In the genomic region with DNA sequence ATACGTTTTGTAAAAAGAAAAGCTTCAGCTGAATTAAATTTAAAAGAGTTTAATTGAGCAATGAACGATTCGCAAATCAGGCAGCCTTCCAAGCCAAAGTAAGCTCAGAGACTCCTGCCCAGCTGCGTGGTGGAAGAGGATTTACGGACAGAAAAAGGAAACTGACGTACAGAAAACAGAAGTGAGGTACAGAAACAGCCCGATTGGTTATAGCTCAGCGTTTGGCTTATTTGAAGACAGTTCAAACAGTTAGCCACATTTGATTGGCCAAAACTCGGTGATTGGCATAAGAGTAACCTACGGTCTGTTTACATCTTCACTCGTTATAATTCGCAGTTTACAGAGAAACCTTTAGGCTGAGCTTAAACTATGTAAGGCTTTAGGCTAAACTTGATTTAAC, we compare ENCODE assay signal across 25 cellular contexts. TPM values are rescaled to one million over a fixed set of nuclear protein-coding genes. Genes with fewer than 3 reads are reported as not detected.
A peak's percentile ranks its signal among the peaks of the same experiment; 100 is the strongest.
DNase-seq lines count a peak whose midpoint lies in the region; ATAC-seq, FAIRE-seq and TF ChIP-seq lines count a peak whose summit lies in the region.
"Had no signal": no experiment of that assay in that cellular context is flagged by ENCODE, and none has a peak within 500 bp of the region (broad histone marks: within the 10 kb centered on the region; RNA-seq: fewer than 3 reads in every experiment).

No MANE protein-coding gene starts in this region.

- peak overlapping the region; percentile 47 for H3K4me2 ChIP-seq in K562 (ENCODE audit: insufficient read depth, low read length)
- H3K4me2 ChIP-seq: BLaER1, PC-9 had no signal

- peak overlapping the region; percentile 32 to 33; a peak in 3 of 4 replicates for H3K9ac ChIP-seq in K562 (ENCODE audit: insufficient read depth in 1 of 2, low read depth in 2 of 2, low read length in 2 of 2)
- H3K9ac ChIP-seq: BLaER1 had no signal

- in situ Hi-C loops in K562 (cut with MboI) = no loop called here

- no TSS peak for BruUV-seq in K562 (replicated peaks; lab: Mats Ljungman, UMichigan)

- peak overlapping the region; percentile 54 for H3K27ac ChIP-seq in K562 (ENCODE audit: extremely low read depth, low read depth, low read length)
- H3K27ac ChIP-seq in vagina = no peak overlapping the region
- H3K27ac ChIP-seq: BLaER1, neutrophil, PC-9, spleen had no signal

- TF ChIP-seq EP300 in K562 (IDR thresholded peaks at IDR 0.05; ENCODE audit: low read length) = no peak

- DNase-seq in activated CD4-positive, alpha-beta T cell treated with anti-CD3 and anti-CD28 coated beads, Interleukin-2, amount 10 ng/mL, durations not matched to agents 24 days and 14 days = peak; percentile 3
- no peak for DNase-seq in activated CD4-positive, alpha-beta T cell treated with anti-CD3 and anti-CD28 coated beads, Interleukin-2, amount 50 U/mL, for 4 hours
- peak; percentile 55 for DNase-seq in OCI-M2 (lab: John Stamatoyannopoulos, UW; ENCODE audit: unreplicated experiment)
- peak in 2 of 4 experiments; percentile 37 to 78 for DNase-seq in K562 (ENCODE audit: extremely low read depth in 1 of 4, low spot score in 3 of 4)
- DNase-seq in superior temporal gyrus (ENCODE audit: extremely low spot score) = peak; percentile 34
- DNase-seq in DMS153 (lab: John Stamatoyannopoulos, UW) = no peak
- DNase-seq in vagina (ENCODE audit: extremely low spot score in 2 of 2) = no peak
- DNase-seq: 8988T; activated naive CD4-positive, alpha-beta T cell treated with anti-CD3 and anti-CD28 coated beads for 36 hours; Calu3; effector CD4-positive, alpha-beta T cell; head of caudate nucleus; NCI-H1930; PC-9; spleen; stimulated activated CD4-positive, alpha-beta T cell treated with anti-CD3 and anti-CD28 coated beads, Interleukin-4, amount 100 ng/mL, for 4 hours had no signal

- no peaks in the 10 kb centered on the region for H3K79me2 ChIP-seq in K562 (ENCODE audit: control insufficient read depth, insufficient read depth, low read length)

- no peaks in the 10 kb centered on the region for H3K9me3 Mint-ChIP-seq in activated CD4-positive, alpha-beta T cell treated with anti-CD3 and anti-CD28 coated beads, Interleukin-2, amount 10 ng/mL, durations not matched to agents 24 days and 14 days
- H3K9me3 Mint-ChIP-seq: activated naive CD4-positive, alpha-beta T cell treated with anti-CD3 and anti-CD28 coated beads for 36 hours had no signal

- POLR2A ChIA-PET in K562 (lab: Yijun Ruan, JAX) = interaction anchor here (0.6 to 1.7 kb wide), 9 partner anchors 10 to 1028 kb away, joined by 3 to 6 read pairs (median 3); no protein-coding TSS in a partner anchor

- H4K20me1 ChIP-seq in K562 (replicated peaks; ENCODE audit: control insufficient read depth, insufficient read depth, low read length) = no peaks in the 10 kb centered on the region
- H4K20me1 ChIP-seq: BLaER1 had no signal

- no peaks in the 10 kb centered on the region for H3K9me3 ChIP-seq in K562 (replicated peaks; ENCODE audit: control insufficient read depth, insufficient read depth, low read depth, low read length)
- no peaks in the 10 kb centered on the region for H3K9me3 ChIP-seq in vagina
- H3K9me3 ChIP-seq: BLaER1, HAP-1, neutrophil, spleen had no signal

- H3K27me3 Mint-ChIP-seq in activated CD4-positive, alpha-beta T cell treated with anti-CD3 and anti-CD28 coated beads, Interleukin-2, amount 10 ng/mL, durations not matched to agents 24 days and 14 days = peaks cover 27% of the 10 kb centered on the region

- FAIRE-seq in K562 (lab: Jason Lieb, UNC) = no peak
- FAIRE-seq: astrocyte had no signal

- no peak overlapping the region for H3K4me3 Mint-ChIP-seq in activated CD4-positive, alpha-beta T cell treated with anti-CD3 and anti-CD28 coated beads, Interleukin-2, amount 10 ng/mL, durations not matched to agents 24 days and 14 days
- H3K4me3 Mint-ChIP-seq: activated naive CD4-positive, alpha-beta T cell treated with anti-CD3 and anti-CD28 coated beads for 36 hours had no signal

- H2AFZ ChIP-seq in K562 (ENCODE audit: low read depth, low read length) = peak overlapping the region; percentile 20
- H2AFZ ChIP-seq: PC-9 had no signal

- ATAC-seq in K562 = peak; percentile 74
- no peak for ATAC-seq in GM19455 (IDR thresholded peaks at IDR 0.05; ENCODE audit: unreplicated experiment)
- ATAC-seq: esophagus mucosa had no signal

- no peaks in the 10 kb centered on the region for H3K4me1 Mint-ChIP-seq in activated CD4-positive, alpha-beta T cell treated with anti-CD3 and anti-CD28 coated beads, Interleukin-2, amount 10 ng/mL, durations not matched to agents 24 days and 14 days

- H3K4me1 ChIP-seq in K562 (replicated peaks in 1 of 2; ENCODE audit: control insufficient read depth in 2 of 2, insufficient read depth in 2 of 2, low read length in 2 of 2) (peaks cover 5 to 12% of the 10 kb centered on the region in 2 experiments; a peak in 3 of 5 replicates), vagina (no peaks in the 10 kb centered on the region)
- H3K4me1 ChIP-seq: HAP-1, spleen had no signal

- no peaks in the 10 kb centered on the region for H3K36me3 Mint-ChIP-seq in activated CD4-positive, alpha-beta T cell treated with anti-CD3 and anti-CD28 coated beads, Interleukin-2, amount 10 ng/mL, durations not matched to agents 24 days and 14 days (ENCODE audit: low read depth)

- TF ChIP-seq RAD21 in K562 (CRISPR knock-in tag; conservative IDR thresholded peaks at IDR 0.05 in 1 of 2, IDR thresholded peaks at IDR 0.05 in 1 of 2) = no peak

- no peak overlapping the region; the same call in 1 of the 2 replicates for H3K4me3 ChIP-seq in K562
- no peak overlapping the region for H3K4me3 ChIP-seq in vagina
- H3K4me3 ChIP-seq: BLaER1, HAP-1, PC-9, spleen had no signal

- H3K9me1 ChIP-seq in K562 (ENCODE audit: control insufficient read depth, insufficient read depth, low read length) = no peaks in the 10 kb centered on the region

- CTCF ChIA-PET in K562 (lab: Yijun Ruan, JAX; ENCODE audit: low intra/inter-chr PET ratio) = no interaction called here

- intact Hi-C loops in activated CD4-positive, alpha-beta T cell treated with anti-CD3 and anti-CD28 coated beads, Interleukin-2, amount 10 ng/mL, durations not matched to agents 24 days and 14 days (cut with micrococcal nuclease) = no loop called here
- intact Hi-C loops in K562 (cut with micrococcal nuclease) (loop anchor here (2.0 kb wide), 1 partner anchor 41 kb away; no protein-coding TSS in a partner anchor), vagina (cut with DNase I) (no loop called here)

- H3K27me3 ChIP-seq in K562 (ENCODE audit: control insufficient read depth in 2 of 2, insufficient read depth in 2 of 2, low read length in 2 of 2) = no peaks in the 10 kb centered on the region
- H3K27me3 ChIP-seq in vagina = no peaks in the 10 kb centered on the region
- H3K27me3 ChIP-seq: BLaER1, neutrophil, spleen had no signal

- WGBS in K562 (ENCODE audit: insufficient coverage, low coverage, missing lambda C conversion rate) = 10% methylated on average over 12 of the region's 12 CpGs

- no peak overlapping the region for H3K27ac Mint-ChIP-seq in activated CD4-positive, alpha-beta T cell treated with anti-CD3 and anti-CD28 coated beads, Interleukin-2, amount 10 ng/mL, durations not matched to agents 24 days and 14 days
- H3K27ac Mint-ChIP-seq: activated naive CD4-positive, alpha-beta T cell treated with anti-CD3 and anti-CD28 coated beads for 36 hours had no signal

- peaks cover 10% of the 10 kb centered on the region; the same call in 2 of the 3 replicates for H3K36me3 ChIP-seq in K562 (ENCODE audit: control insufficient read depth, insufficient read depth, low read length)
- no peaks in the 10 kb centered on the region for H3K36me3 ChIP-seq in vagina
- H3K36me3 ChIP-seq: BLaER1, HAP-1, neutrophil, spleen had no signal

- TF ChIP-seq POLR2A in K562 (conservative IDR thresholded peaks at IDR 0.05) = no peak
- no peak for TF ChIP-seq POLR2A in vagina (IDR thresholded peaks at IDR 0.05)

- no peak for TF ChIP-seq CTCF in K562 (IDR thresholded peaks at IDR 0.05 in 2 of 3, conservative IDR thresholded peaks at IDR 0.05 in 1 of 3; ENCODE audit: insufficient read depth in 2 of 3, low read depth in 1 of 3, low read length in 3 of 3)
- TF ChIP-seq CTCF in vagina (IDR thresholded peaks at IDR 0.05) = no peak

TF ChIP-seq in K562, 482 proteins besides CTCF, POLR2A, EP300 and RAD21 (continues in another document):
- TF ChIP-seq HDAC1 (IDR thresholded peaks at IDR 0.05) (no peak), LARP7 (IDR thresholded peaks at IDR 0.05) (no peak), ZNF212 (CRISPR knock-in tag; IDR thresholded peaks at IDR 0.05) (no peak), NR2C2 (CRISPR knock-in tag; IDR thresholded peaks at IDR 0.05) (no peak), NR2C2 (tag; IDR thresholded peaks at IDR 0.05) (peak; percentile 25; the same call in 1 of the 2 replicates)
- TF ChIP-seq, protein P1, sequence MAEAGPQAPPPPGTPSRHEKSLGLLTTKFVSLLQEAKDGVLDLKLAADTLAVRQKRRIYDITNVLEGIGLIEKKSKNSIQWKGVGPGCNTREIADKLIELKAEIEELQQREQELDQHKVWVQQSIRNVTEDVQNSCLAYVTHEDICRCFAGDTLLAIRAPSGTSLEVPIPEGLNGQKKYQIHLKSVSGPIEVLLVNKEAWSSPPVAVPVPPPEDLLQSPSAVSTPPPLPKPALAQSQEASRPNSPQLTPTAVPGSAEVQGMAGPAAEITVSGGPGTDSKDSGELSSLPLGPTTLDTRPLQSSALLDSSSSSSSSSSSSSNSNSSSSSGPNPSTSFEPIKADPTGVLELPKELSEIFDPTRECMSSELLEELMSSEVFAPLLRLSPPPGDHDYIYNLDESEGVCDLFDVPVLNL (CRISPR knock-in tag; IDR thresholded peaks at IDR 0.05; ENCODE audit: low read depth) = no peak

RNA-seq across cellular contexts. Expression of a gene that starts 46.9 kb away (rescaled TPM):
- total RNA-seq in activated CD4-positive, alpha-beta T cell treated with anti-CD3 and anti-CD28 coated beads, Interleukin-2, amount 10 ng/mL, durations not matched to agents 24 days and 14 days = not detected in 2 replicates
- 155 and 191 TPM in 2 replicates for total RNA-seq in K562 (2011; cell fraction: chromatin; rRNA removed; ENCODE audit: low replicate concordance)
- 84.4 and 92.0 TPM in 2 replicates for total RNA-seq in K562 (2011; cell fraction: nucleolus; rRNA removed)
- total RNA-seq in K562 (2011; cell fraction: nucleoplasm; rRNA removed) = 106 and 111 TPM in 2 replicates
- 10.1 and 11.9 TPM in 2 replicates for total RNA-seq in K562 (2014; rRNA removed)
- 22.6 and 26.2 TPM in 2 replicates for total RNA-seq in K562 (2014; rRNA removed; fragmentation: Illumina TruSeq; extraction: Trizol)
- total RNA-seq in K562 (2015; rRNA removed; fragmentation: Illumina TruSeq; extraction: Trizol) = 12.7 and 14.2 TPM in 2 replicates
- 30.0 and 33.7 TPM in 2 replicates for total RNA-seq in K562 (2021)
- polyA plus RNA-seq in K562 (2011; rRNA removed) = 37.8 and 45.4 TPM in 2 replicates
- polyA plus RNA-seq in K562 (2011; cell fraction: cytosol; rRNA removed) = 45.9 and 63.7 TPM in 2 replicates
- polyA plus RNA-seq in K562 (2011; cell fraction: nucleus; rRNA removed) = 126 and 140 TPM in 2 replicates
- 15.0 and 22.9 TPM in 2 replicates for polyA plus RNA-seq in K562 (2012)
- polyA plus RNA-seq in K562 (2014; fragmentation: Illumina TruSeq; extraction: Trizol) = 37.0 and 51.1 TPM in 2 replicates
- polyA plus RNA-seq in K562 (2014; fragmentation: Nextera tagmentation; extraction: Ambion mirVana) = 10 to 100 TPM; 53.4 to 74.8 TPM
- polyA plus RNA-seq in K562 (2014; rRNA removed) = 34.3 and 35.1 TPM in 2 replicates
- 54.6 and 74.7 TPM in 2 replicates for polyA minus RNA-seq in K562 (2011; rRNA and poly(A)+ RNA removed)
- polyA minus RNA-seq in K562 (2011; cell fraction: cytosol; rRNA and poly(A)+ RNA removed) = 27.0 and 30.3 TPM in 2 replicates
- polyA minus RNA-seq in K562 (2011; cell fraction: nucleus; rRNA and poly(A)+ RNA removed) = 88.5 and 136 TPM in 2 replicates
- not detected for total RNA-seq in vagina
- total RNA-seq: activated naive CD4-positive, alpha-beta T cell treated with anti-CD3 and anti-CD28 coated beads for 36 hours; astrocyte; Calu3; esophagus mucosa; G401; PC-9; renal cortical epithelial cell had no signal
- polyA plus RNA-seq: urinary bladder had no signal

Comparison
In these comparisons a context has a peak if more than half of its experiments do, and no peak if none do; other contexts are left out.
1. DNase-seq: peak in activated CD4-positive, alpha-beta T cell treated with anti-CD3 and anti-CD28 coated beads, Interleukin-2, amount 10 ng/mL, durations not matched to agents 24 days and 14 days (single experiment), OCI-M2 (single experiment) and superior temporal gyrus (single experiment); none in activated CD4-positive, alpha-beta T cell treated with anti-CD3 and anti-CD28 coated beads, Interleukin-2, amount 50 U/mL, for 4 hours (0 of 2), DMS153 (single experiment) and vagina (0 of 2).